ENCODE assay signal across 9 cellular contexts in the genomic region with DNA sequence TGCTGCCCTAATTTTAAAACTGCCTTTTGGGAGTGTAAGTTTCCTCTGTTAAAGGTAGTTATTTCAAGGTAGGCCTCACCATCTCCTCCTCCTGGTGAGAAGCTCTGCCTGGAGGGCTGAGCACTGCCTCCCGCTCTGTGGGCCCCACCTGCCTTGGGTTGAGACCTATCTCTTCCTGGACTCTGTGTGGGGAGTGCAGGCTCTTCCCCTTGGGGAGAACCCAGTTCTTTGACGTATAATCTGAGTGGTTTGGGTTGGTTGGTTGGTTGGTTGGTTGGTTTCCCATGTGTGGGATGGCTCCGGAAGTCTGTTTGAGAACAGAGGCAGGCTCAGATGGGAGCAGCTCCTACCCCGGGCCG. TPM values are rescaled to one million over a fixed set of nuclear protein-coding genes. Genes with fewer than 3 reads are reported as not detected.
A peak's percentile ranks its signal among the peaks of the same experiment; 100 is the strongest.
DNase-seq lines count a peak whose midpoint lies in the region; ATAC-seq and TF ChIP-seq lines count a peak whose summit lies in the region.
"Had no signal": no experiment of that assay in that cellular context is flagged by ENCODE, and none has a peak within 500 bp of the region (broad histone marks: within the 10 kb centered on the region; RNA-seq: fewer than 3 reads in every experiment).

No MANE protein-coding gene starts in this region.

- WGBS in sigmoid colon, 2 donors, result 53 to 76% methylated on average over 5 of the region's 5 CpGs

- no peak for TF ChIP-seq CTCF in GM13976 (IDR thresholded peaks at IDR 0.05; ENCODE audit: borderline replicate concordance, control extremely low read depth, extremely low read depth, insufficient read depth, missing control alignments)
- TF ChIP-seq CTCF in sigmoid colon (IDR thresholded peaks at IDR 0.05), result no peak

- no peak overlapping the region for H3K4me3 ChIP-seq in effector memory CD4-positive, alpha-beta T cell (ENCODE audit: insufficient read depth, low read depth, low read length, poor library complexity, severe bottlenecking)
- H3K4me3 ChIP-seq in sigmoid colon, result no peak overlapping the region

- peak overlapping the region; percentile 65 for H3K27ac ChIP-seq in effector memory CD4-positive, alpha-beta T cell (ENCODE audit: insufficient read depth, low read length, poor library complexity, severe bottlenecking)
- H3K27ac ChIP-seq in sigmoid colon, result peak overlapping the region; percentile 80 to 97 (median 96)

- TF ChIP-seq EP300 in sigmoid colon (IDR thresholded peaks at IDR 0.05), result no peak

- no peaks in the 10 kb centered on the region for H3K9me3 ChIP-seq in effector memory CD4-positive, alpha-beta T cell (ENCODE audit: control insufficient read depth, low read length)
- H3K9me3 ChIP-seq in sigmoid colon, result no peaks in the 10 kb centered on the region

- in situ Hi-C loops in GM13976 (cut with MboI; ENCODE audit: low sequenced_read_pairs, unreplicated experiment), result no loop called here

- no peaks in the 10 kb centered on the region for H3K36me3 ChIP-seq in effector memory CD4-positive, alpha-beta T cell (ENCODE audit: control insufficient read depth, insufficient read depth, low read length)
- H3K36me3 ChIP-seq in sigmoid colon, result no peaks in the 10 kb centered on the region

- H3K27me3 ChIP-seq in effector memory CD4-positive, alpha-beta T cell (replicated peaks; ENCODE audit: control insufficient read depth, insufficient read depth, low read length, poor library complexity, severe bottlenecking), result no peaks in the 10 kb centered on the region
- H3K27me3 ChIP-seq in sigmoid colon, result no peaks in the 10 kb centered on the region

- no peak for ATAC-seq in GM18519 (IDR thresholded peaks at IDR 0.05; ENCODE audit: low FRiP score, unreplicated experiment)
- ATAC-seq in HG02852 (IDR thresholded peaks at IDR 0.05; ENCODE audit: unreplicated experiment), result no peak

- TF ChIP-seq POLR2A in sigmoid colon (IDR thresholded peaks at IDR 0.05), result no peak

- DNase-seq in GM13976 (ENCODE audit: low spot score), result peak; percentile 68
- DNase-seq in T-helper 1 cell, result peak; percentile 27 to 55 (median 38)
- DNase-seq in effector memory CD4-positive, alpha-beta T cell, result peak; percentile 57 to 70 (median 63)
- DNase-seq in sigmoid colon, result no peak
- DNase-seq in DMS153 treated with DMSO at 0.1 percent for 48 hours (lab: John Stamatoyannopoulos, UW; ENCODE audit: unreplicated experiment), result no peak
- no peak for DNase-seq in AG08396 (ENCODE audit: low spot score)

- peaks cover 67% of the 10 kb centered on the region for H3K4me1 ChIP-seq in effector memory CD4-positive, alpha-beta T cell (ENCODE audit: control insufficient read depth, insufficient read depth, low read length, poor library complexity, severe bottlenecking)
- H3K4me1 ChIP-seq in sigmoid colon, result peaks cover 0 to 89% (median 74%) of the 10 kb centered on the region in 4 donors

- intact Hi-C loops in sigmoid colon (cut with DNase I), result no loop called here

RNA-seq across cellular contexts. Expression of a gene that starts 39.1 kb away (rescaled TPM):
- total RNA-seq in sigmoid colon, result 100 to 1,000 TPM; 131 to 328 (median 197) TPM
- polyA plus RNA-seq in sigmoid colon, result 100 to 1,000 TPM; 122 to 456 (median 176) TPM

RNA-seq across cellular contexts. Expression of a gene that starts 57.8 kb away (rescaled TPM):
- total RNA-seq in sigmoid colon, result 1 to 10 TPM in 1 of 4 donors, under 1 TPM in 2, not detected in 1; 0.33 to 3.0 (median 0.54) TPM
- 10 to 100 TPM in 1 of 3 donors, 1 to 10 TPM in 2; 5.3 to 14.3 (median 6.0) TPM for polyA plus RNA-seq in sigmoid colon
- total RNA-seq: LHCN-M2 had no signal

Comparison
In these comparisons a context has a peak if more than half of its experiments do, and no peak if none do; other contexts are left out.
1. DNase-seq: peak in GM13976 (single experiment), T-helper 1 cell (5 of 5) and effector memory CD4-positive, alpha-beta T cell (3 of 3); none in sigmoid colon (single experiment), DMS153 treated with DMSO at 0.1 percent for 48 hours (single experiment) and AG08396 (single experiment).